Comparison of ENCODE assay signal across 25 cellular contexts in the genomic region with DNA sequence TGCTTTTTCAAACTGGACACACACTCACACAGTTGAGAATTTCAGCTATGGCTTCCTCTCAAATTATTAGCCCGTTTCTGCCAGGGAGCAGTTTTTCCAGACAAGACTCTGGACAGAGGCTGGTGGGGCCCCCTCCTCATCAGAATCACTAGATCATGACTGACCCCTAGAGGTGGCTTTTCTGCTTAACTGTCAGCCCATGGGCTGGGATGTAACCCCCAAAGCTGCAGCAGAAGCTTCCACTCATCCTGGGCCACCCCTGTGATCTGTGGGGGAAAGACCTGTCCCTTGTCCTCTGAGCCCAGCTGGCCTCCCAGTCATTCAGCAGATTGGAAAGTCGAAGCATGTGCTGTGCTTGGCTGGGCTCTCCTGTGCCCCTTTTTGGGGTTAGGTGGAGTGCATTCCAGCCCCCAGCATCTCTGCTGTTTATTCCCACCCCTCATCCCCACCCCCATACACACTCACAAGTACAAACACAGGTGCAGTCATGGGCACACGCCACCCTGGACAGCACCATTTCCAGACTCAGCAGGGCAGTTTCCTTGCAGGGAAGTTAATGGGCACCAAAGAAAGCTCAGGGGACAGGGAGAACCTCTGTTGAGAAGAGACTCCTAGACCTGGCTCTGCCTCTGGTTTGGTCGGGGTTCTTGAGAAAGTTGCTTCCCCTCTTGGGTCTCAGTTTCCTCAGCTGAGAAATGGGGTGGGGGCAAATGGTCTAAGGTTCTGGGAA.
DNase-seq lines count a peak whose midpoint lies in the region; ATAC-seq and TF ChIP-seq lines count a peak whose summit lies in the region.
"Had no signal": no experiment of that assay in that cellular context is flagged by ENCODE, and none has a peak within 500 bp of the region (broad histone marks: within the 10 kb centered on the region; RNA-seq: fewer than 3 reads in every experiment).

No MANE protein-coding gene starts in this region.

- TF ChIP-seq POLR2A in NB4 (IDR thresholded peaks at IDR 0.05; ENCODE audit: extremely low read depth, insufficient read length), result no peak

- no peak for ATAC-seq in SK-N-SH treated with all-trans-retinoic acid at 6 μM for 48 hours
- ATAC-seq: activated T-cell treated with anti-CD3 and anti-CD28 coated beads, Interleukin-2, amount 50 U/mL, for 4 hours; psoas muscle; upper lobe of right lung had no signal

- H3K79me2 ChIP-seq in SK-N-SH (ENCODE audit: insufficient read depth), result no peaks in the 10 kb centered on the region

- TF ChIP-seq CTCF in SK-N-SH (IDR thresholded peaks at IDR 0.05) (no peak), NB4 (IDR thresholded peaks at IDR 0.05; ENCODE audit: low read depth, low read length) (peak; percentile 42), endodermal cell (conservative IDR thresholded peaks at IDR 0.05) (peak; percentile 65), CD14-positive monocyte (IDR thresholded peaks at IDR 0.05) (no peak), right atrium auricular region (IDR thresholded peaks at IDR 0.05) (no peak)

- TF ChIP-seq EP300 in SK-N-SH (IDR thresholded peaks at IDR 0.05; ENCODE audit: borderline replicate concordance in 1 of 2, low read depth in 1 of 2, low read length in 1 of 2), result no peak

- no peaks in the 10 kb centered on the region for H3F3A ChIP-seq in SK-N-SH (replicated peaks; ENCODE audit: insufficient read depth)

- H2AFZ ChIP-seq in SK-N-SH (ENCODE audit: low read depth), result no peak overlapping the region

- H3K9ac ChIP-seq in SK-N-SH (no peak overlapping the region), endodermal cell (ENCODE audit: extremely low read depth, low read length, poor library complexity, severe bottlenecking) (no peak overlapping the region)
- H3K9ac ChIP-seq: BLaER1 had no signal

- no peaks in the 10 kb centered on the region for H3K9me2 ChIP-seq in SK-N-SH

- H3K27ac ChIP-seq in SK-N-SH (ENCODE audit: low read depth in 2 of 2, low read length in 1 of 2), result no peak overlapping the region
- H3K27ac ChIP-seq in endodermal cell (ENCODE audit: low read depth, low read length), result no peak overlapping the region
- no peak overlapping the region for H3K27ac ChIP-seq in right atrium auricular region
- H3K27ac ChIP-seq: BLaER1, psoas muscle, SJCRH30, upper lobe of right lung had no signal

- H3K4me1 ChIP-seq in SK-N-SH (ENCODE audit: control insufficient read depth in 1 of 2, insufficient read depth in 2 of 2, low read depth in 1 of 2, low read length in 1 of 2) (no peaks in the 10 kb centered on the region), endodermal cell (ENCODE audit: control insufficient read depth, insufficient read depth, low read length) (no peaks in the 10 kb centered on the region), right atrium auricular region (no peaks in the 10 kb centered on the region)
- H3K4me1 ChIP-seq: psoas muscle, SJCRH30, upper lobe of right lung had no signal

- H3K4me1 Mint-ChIP-seq in endodermal cell (no peaks in the 10 kb centered on the region), CD14-positive monocyte (peaks cover 16% of the 10 kb centered on the region)
- H3K4me1 Mint-ChIP-seq: neural crest cell had no signal

- H3K36me3 Mint-ChIP-seq in endodermal cell (ENCODE audit: low read depth) (no peaks in the 10 kb centered on the region), CD14-positive monocyte (peaks cover 0 to 4% of the 10 kb centered on the region in 2 donors)

- no peaks in the 10 kb centered on the region; the same call in 1 of the 2 replicates for H3K27me3 ChIP-seq in SK-N-SH (ENCODE audit: insufficient read depth)
- no peaks in the 10 kb centered on the region for H3K27me3 ChIP-seq in endodermal cell (ENCODE audit: control insufficient read depth, insufficient read depth, low read length, poor library complexity, severe bottlenecking)
- H3K27me3 ChIP-seq in right atrium auricular region, result no peaks in the 10 kb centered on the region
- H3K27me3 ChIP-seq: BLaER1, SJCRH30, upper lobe of right lung had no signal

- 0% methylated on average over 2 of the region's 4 CpGs for WGBS in SK-N-SH (ENCODE audit: low lambda C conversion rate)
- 73 to 82% methylated on average over 2 to 4 of the region's 4 CpGs for WGBS in endodermal cell (ENCODE audit: insufficient coverage in 1 of 2, insufficient read length in 1 of 2), 2 experiments

- no peaks in the 10 kb centered on the region for H4K20me1 ChIP-seq in SK-N-SH (ENCODE audit: insufficient read depth)
- H4K20me1 ChIP-seq: BLaER1 had no signal

- intact Hi-C loops in CD14-positive monocyte (cut with micrococcal nuclease), result no loop called here

- POLR2A ChIA-PET in SK-N-SH (lab: Yijun Ruan, JAX), result no interaction called here

- no peak overlapping the region for H3K4me2 ChIP-seq in SK-N-SH
- H3K4me2 ChIP-seq: BLaER1 had no signal

- CTCF ChIA-PET in SK-N-SH (lab: Yijun Ruan, JAX), result interaction anchor here (1.1 to 1.3 kb wide), 3 partner anchors 13 to 334 kb away, joined by 3 to 5 read pairs (median 3); no protein-coding TSS in a partner anchor

- DNase-seq in SK-N-SH, result no peak
- peak; percentile 30 for DNase-seq in NB4 (ENCODE audit: low read depth)
- peak; percentile 63 for DNase-seq in endodermal cell
- no peak for DNase-seq in HPDE6-E6E7 (ENCODE audit: extremely low spot score)
- DNase-seq in CD14-positive monocyte (ENCODE audit: low spot score), result no peak
- no peak for DNase-seq in right atrium auricular region (ENCODE audit: low spot score)
- no peak for DNase-seq in stimulated activated CD4-positive, alpha-beta T cell treated with anti-CD3 and anti-CD28 coated beads, Interleukin-2, amount 100 ng/mL, for 24 hours
- DNase-seq: ACHN; activated CD4-positive, alpha-beta T cell treated with anti-CD3 and anti-CD28 coated beads for 4 hours; activated naive CD4-positive, alpha-beta T cell treated with anti-CD3 and anti-CD28 coated beads, Interleukin-2, amount 50 U/mL, for 16 hours; activated T-cell treated with anti-CD3 and anti-CD28 coated beads, Interleukin-2, amount 50 U/mL, for 4 hours; anterior cingulate cortex; COR-L47; IMR-90; NCI-H1417; NCI-H446 treated with DMSO at 0.1 percent for 48 hours; NK-92 treated with Interleukin-12 subunit alpha and Interleukin-12 subunit beta, amount 100 ng/mL, for 24 hours; psoas muscle; upper lobe of right lung had no signal

- H3K36me3 ChIP-seq in SK-N-SH (replicated peaks in 1 of 2; ENCODE audit: control insufficient read depth in 1 of 2, insufficient read depth in 2 of 2, low read length in 1 of 2) (no peaks in the 10 kb centered on the region), endodermal cell (ENCODE audit: control insufficient read depth, insufficient read depth, low read length) (no peaks in the 10 kb centered on the region), right atrium auricular region (no peaks in the 10 kb centered on the region)
- H3K36me3 ChIP-seq: BLaER1, SJCRH30, upper lobe of right lung had no signal

- H3K9me3 Mint-ChIP-seq in endodermal cell (no peaks in the 10 kb centered on the region), CD14-positive monocyte (peaks cover 0 to 2% (median 0%) of the 10 kb centered on the region in 7 donors)
- H3K9me3 Mint-ChIP-seq: activated T-cell treated with anti-CD3 and anti-CD28 coated beads, Interleukin-2, amount 50 U/mL, for 4 hours; dendritic cell treated with granulocyte-macrophage colony-stimulating factor and Interleukin-4, amounts not matched to agents 40 ng/mL and 50 ng/mL, for 4 days; neural crest cell; T-helper 1 cell treated with Interleukin-12 subunit alpha and Interleukin-12 subunit beta and Interleukin-4 antibody, amounts not matched to agents 30 μg/mL and 1 μg/mL, for 36 hours had no signal

- no peak overlapping the region for H3K27ac Mint-ChIP-seq in endodermal cell
- no peak overlapping the region for H3K27ac Mint-ChIP-seq in CD14-positive monocyte
- H3K27ac Mint-ChIP-seq: dendritic cell treated with granulocyte-macrophage colony-stimulating factor and Interleukin-4, amounts not matched to agents 40 ng/mL and 50 ng/mL, for 4 days; T-helper 1 cell treated with Interleukin-12 subunit alpha and Interleukin-12 subunit beta and Interleukin-4 antibody, amounts not matched to agents 30 μg/mL and 1 μg/mL, for 36 hours had no signal

- TF ChIP-seq RAD21 in SK-N-SH (IDR thresholded peaks at IDR 0.05; ENCODE audit: low read length), result peak; percentile 19; the same call in 1 of the 2 replicates

- H3K27me3 Mint-ChIP-seq in endodermal cell (ENCODE audit: insufficient read depth) (peaks cover 9% of the 10 kb centered on the region), CD14-positive monocyte (ENCODE audit: low read depth in 3 of 3) (peaks cover 8 to 15% (median 15%) of the 10 kb centered on the region in 3 donors)

- H3K9me3 ChIP-seq in SK-N-SH, result no peaks in the 10 kb centered on the region
- H3K9me3 ChIP-seq in endodermal cell (ENCODE audit: control insufficient read depth, low read length), result no peaks in the 10 kb centered on the region
- no peaks in the 10 kb centered on the region for H3K9me3 ChIP-seq in right atrium auricular region
- H3K9me3 ChIP-seq: BLaER1, psoas muscle, SJCRH30, upper lobe of right lung had no signal

- H3K4me3 Mint-ChIP-seq in endodermal cell, result no peak overlapping the region
- no peak overlapping the region for H3K4me3 Mint-ChIP-seq in CD14-positive monocyte
- H3K4me3 Mint-ChIP-seq: activated T-cell treated with anti-CD3 and anti-CD28 coated beads, Interleukin-2, amount 50 U/mL, for 4 hours; dendritic cell treated with granulocyte-macrophage colony-stimulating factor and Interleukin-4, amounts not matched to agents 40 ng/mL and 50 ng/mL, for 4 days; neural crest cell; T-helper 1 cell treated with Interleukin-12 subunit alpha and Interleukin-12 subunit beta and Interleukin-4 antibody, amounts not matched to agents 30 μg/mL and 1 μg/mL, for 36 hours had no signal

- no peak overlapping the region for H3K4me3 ChIP-seq in SK-N-SH (ENCODE audit: low read depth in 2 of 2, low read length in 1 of 2)
- no peak overlapping the region for H3K4me3 ChIP-seq in NB4 (ENCODE audit: low read depth, low read length)
- no peak overlapping the region for H3K4me3 ChIP-seq in endodermal cell (ENCODE audit: low read length)
- no peak overlapping the region for H3K4me3 ChIP-seq in right atrium auricular region
- H3K4me3 ChIP-seq: BLaER1, psoas muscle, SJCRH30, upper lobe of right lung had no signal

TF ChIP-seq in SK-N-SH treated with all-trans-retinoic acid at 6 μM for 48 hours, 23 proteins besides CTCF, POLR2A, EP300 and RAD21 (continues in another document):
- no peak for TF ChIP-seq TCF4 (CRISPR knock-in tag; IDR thresholded peaks at IDR 0.05; ENCODE audit: borderline replicate concordance)
- no peak for TF ChIP-seq TOX (CRISPR knock-in tag; IDR thresholded peaks at IDR 0.05; ENCODE audit: borderline replicate concordance)
- no peak for TF ChIP-seq ISL1 (CRISPR knock-in tag; IDR thresholded peaks at IDR 0.05)

Comparison
In these comparisons a context has a peak if more than half of its experiments do, and no peak if none do; other contexts are left out.
1. DNase-seq: peak in NB4 (single experiment) and endodermal cell (single experiment); none in SK-N-SH (single experiment), HPDE6-E6E7 (single experiment), CD14-positive monocyte (single experiment), right atrium auricular region (single experiment) and stimulated activated CD4-positive, alpha-beta T cell treated with anti-CD3 and anti-CD28 coated beads, Interleukin-2, amount 100 ng/mL, for 24 hours (0 of 2).
2. CTCF ChIP-seq: peak in NB4 (single experiment) and endodermal cell (single experiment); none in SK-N-SH (single experiment), CD14-positive monocyte (single experiment) and right atrium auricular region (0 of 2).